In the genomic region with DNA sequence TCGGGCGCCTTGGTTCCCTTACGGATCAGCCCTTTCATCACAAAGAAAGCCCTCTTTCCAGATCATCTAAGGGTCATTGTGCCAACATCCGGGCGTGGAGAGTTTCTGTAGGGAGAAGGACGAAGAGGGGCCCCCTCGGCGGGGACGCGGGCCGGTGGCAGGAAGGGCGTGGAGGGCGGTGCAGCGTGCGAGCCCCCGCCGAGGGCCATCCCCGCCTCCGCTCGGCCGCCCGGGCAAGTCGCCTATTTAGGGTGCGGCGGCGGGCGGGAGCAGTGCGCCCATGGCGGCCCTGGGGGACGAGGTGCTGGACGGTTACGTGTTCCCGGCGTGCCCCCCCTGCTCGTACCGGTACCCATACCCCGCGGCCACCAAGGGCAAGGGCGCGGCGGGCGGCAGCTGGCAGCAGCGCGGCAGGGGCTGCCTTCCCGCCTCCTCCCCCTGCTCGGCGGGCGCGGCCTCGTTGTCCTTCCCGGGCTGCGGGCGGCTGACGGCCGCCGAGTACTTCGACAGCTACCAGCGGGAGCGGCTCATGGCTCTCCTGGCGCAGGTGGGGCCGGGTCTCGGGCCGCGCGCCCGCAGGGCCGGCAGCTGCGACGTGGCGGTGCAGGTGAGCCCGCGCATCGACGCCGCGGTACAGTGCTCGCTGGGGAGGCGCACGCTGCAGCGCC, we compare ENCODE assay signal across 9 cellular contexts. TPM values are rescaled to one million over a fixed set of nuclear protein-coding genes. Genes with fewer than 3 reads are reported as not detected.
DNase-seq lines count a peak whose midpoint lies in the region; FAIRE-seq and TF ChIP-seq lines count a peak whose summit lies in the region.
"Had no signal": no experiment of that assay in that cellular context is flagged by ENCODE, and none has a peak within 500 bp of the region (broad histone marks: within the 10 kb centered on the region; RNA-seq: fewer than 3 reads in every experiment).

A gene with protein sequence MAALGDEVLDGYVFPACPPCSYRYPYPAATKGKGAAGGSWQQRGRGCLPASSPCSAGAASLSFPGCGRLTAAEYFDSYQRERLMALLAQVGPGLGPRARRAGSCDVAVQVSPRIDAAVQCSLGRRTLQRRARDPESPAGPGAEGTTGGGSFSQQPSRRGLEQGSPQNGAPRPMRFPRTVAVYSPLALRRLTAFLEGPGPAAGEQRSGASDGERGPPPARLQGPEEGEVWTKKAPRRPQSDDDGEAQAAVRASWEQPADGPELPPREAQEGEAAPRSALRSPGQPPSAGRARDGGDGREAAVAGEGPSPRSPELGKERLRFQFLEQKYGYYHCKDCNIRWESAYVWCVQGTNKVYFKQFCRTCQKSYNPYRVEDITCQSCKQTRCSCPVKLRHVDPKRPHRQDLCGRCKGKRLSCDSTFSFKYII (plus strand): TSS at position 241 of the 668 bp plus-strand sequence. CDS start 40 bp downstream, at position 281.

- H3K9ac ChIP-seq in H1 (replicated peaks in 1 of 4; ENCODE audit: extremely low read depth in 1 of 4, low read depth in 3 of 4, low read length in 3 of 4) (no peak within 1 kb of the TSS; a peak in 2 of 7 replicates), neural cell (ENCODE audit: low read length) (no peak within 1 kb of the TSS)

- 2% methylated on average over 64 of the region's 80 CpGs; no CpG with 5 or more reads in 1 of the 2 experiments for WGBS in H1 (ENCODE audit: extremely low coverage in 1 of 2, insufficient coverage in 1 of 2, insufficient read length in 1 of 2, insufficient replicate concordance in 2 of 2, low coverage in 1 of 2, low lambda C conversion rate in 2 of 2, missing lambda C conversion rate in 1 of 2), 2 experiments

- peak within 1 kb of the TSS; percentile 92; the same call in 1 of the 2 replicates for H4K8ac ChIP-seq in H1 (ENCODE audit: extremely low read depth, insufficient read depth, low read length)

- FAIRE-seq in H1 (lab: Jason Lieb, UNC): no peak
- no peak for FAIRE-seq in GM19239 (lab: Jason Lieb, UNC)

- DNase-seq in COR-L47 (lab: John Stamatoyannopoulos, UW) (peak; percentile 11), NCI-H510A (lab: John Stamatoyannopoulos, UW) (peak; percentile 33), H1 (ENCODE audit: low read depth in 1 of 2, low spot score in 2 of 2) (no peak), MV-4-11 (lab: John Stamatoyannopoulos, UW) (no peak), GM19239 (ENCODE audit: insufficient read length, low spot score) (no peak), posterior vena cava (ENCODE audit: low spot score) (no peak), NCI-H1105 treated with DMSO at 0.1 percent for 48 hours (lab: John Stamatoyannopoulos, UW) (no peak)

- H3K4me2 ChIP-seq in H1 (ENCODE audit: insufficient read depth in 1 of 2, low read depth in 2 of 2, low read length in 2 of 2) (peak within 1 kb of the TSS; percentile 54 to 79), neural cell (ENCODE audit: low read length) (no peak within 1 kb of the TSS)

- H4K20me1 ChIP-seq in H1 (replicated peaks in 1 of 2; ENCODE audit: control insufficient read depth in 1 of 2, insufficient read depth in 2 of 2, low read length in 2 of 2) (peaks cover 0 to 1% of the 10 kb centered on the region in 2 experiments), neural cell (ENCODE audit: insufficient read depth) (no peaks in the 10 kb centered on the region)

- peaks cover 3% of the 10 kb centered on the region; the same call in 1 of the 2 replicates for H3K23me2 ChIP-seq in H1 (ENCODE audit: low read depth, low read length)

- H2AFZ ChIP-seq in H1 (ENCODE audit: low read length) (peak within 1 kb of the TSS; percentile 77; the same call in 1 of the 2 replicates), neural cell (ENCODE audit: low read depth, low read length) (no peak within 1 kb of the TSS)

- H3K79me1 ChIP-seq in H1 (ENCODE audit: low read depth, low read length): no peaks in the 10 kb centered on the region

- no peak within 1 kb of the TSS for H2BK12ac ChIP-seq in H1 (ENCODE audit: low read depth, low read length)

- TF ChIP-seq CTCF in H1 (IDR thresholded peaks at IDR 0.05; ENCODE audit: control extremely low read depth in 1 of 3, insufficient read depth in 1 of 3, low read depth in 1 of 3, low read length in 3 of 3) (no peak), neural cell (IDR thresholded peaks at IDR 0.05; ENCODE audit: poor library complexity, severe bottlenecking) (no peak)

- no peak within 1 kb of the TSS for H2BK15ac ChIP-seq in H1 (ENCODE audit: low read length)

- no peak within 1 kb of the TSS for H4K91ac ChIP-seq in H1 (replicated peaks; ENCODE audit: insufficient read length, low read length)

- H3F3A ChIP-seq in neural cell (ENCODE audit: insufficient read depth, low read length, poor library complexity, severe bottlenecking): no peaks in the 10 kb centered on the region

- H3K18ac ChIP-seq in H1 (ENCODE audit: extremely low read depth, low read length): 0 out of 2 replicates have a peak within 1 kb of the TSS, but pooled peaks have one; percentile 57

- H3K36me3 ChIP-seq in H1 (ENCODE audit: control insufficient read depth in 2 of 4, insufficient read depth in 4 of 4, low read length in 3 of 4) (peaks cover 0 to 8% (median 0%) of the 10 kb centered on the region in 4 experiments; a peak in 1 of 8 replicates), neural cell (ENCODE audit: insufficient read depth, low read length) (no peaks in the 10 kb centered on the region)

- H3K9me2 ChIP-seq in neural cell (ENCODE audit: insufficient read depth, low read length): no peaks in the 10 kb centered on the region

- H3K4me1 ChIP-seq in H1 (replicated peaks in 1 of 4; ENCODE audit: control insufficient read depth in 3 of 4, insufficient read depth in 4 of 4, low read length in 3 of 4): peaks cover 0 to 3% (median under 1%) of the 10 kb centered on the region in 4 experiments; a peak in 4 of 7 replicates

- no peak within 1 kb of the TSS for H2BK20ac ChIP-seq in H1 (ENCODE audit: low read length)

- TF ChIP-seq POLR2A in H1 (IDR thresholded peaks at IDR 0.05; ENCODE audit: control extremely low read depth in 1 of 2, low read depth in 2 of 2, low read length in 2 of 2): no peak

- no peak for TF ChIP-seq EP300 in H1 (IDR thresholded peaks at IDR 0.05; ENCODE audit: borderline replicate concordance in 1 of 2, low read depth in 2 of 2, low read length in 2 of 2)
- TF ChIP-seq EP300 in neural cell (conservative IDR thresholded peaks at IDR 0.05; ENCODE audit: poor library complexity, severe bottlenecking): no peak

- H3K4ac ChIP-seq in H1 (replicated peaks; ENCODE audit: insufficient read length, low read depth, low read length): no peak within 1 kb of the TSS

- H3K23ac ChIP-seq in H1 (ENCODE audit: insufficient read length): no peak within 1 kb of the TSS

- CTCF ChIA-PET in H1 (lab: Charles Lee; ENCODE audit: partially characterized antibody): interaction anchor here (0.7 to 1.4 kb wide), 2 partner anchors 56 to 59 kb away, joined by 3 read pairs; no protein-coding TSS in a partner anchor

- no peak within 1 kb of the TSS for H3K14ac ChIP-seq in H1 (ENCODE audit: insufficient read length)

- intact Hi-C loops in posterior vena cava (cut with DNase I): no loop called here

- H3K9me3 ChIP-seq in H1 (ENCODE audit: insufficient read depth in 2 of 2, low read depth in 1 of 2, low read length in 1 of 2): no peaks in the 10 kb centered on the region
- no peaks in the 10 kb centered on the region for H3K9me3 ChIP-seq in neural cell (ENCODE audit: low read length)

- H3K79me2 ChIP-seq in H1 (ENCODE audit: control insufficient read depth in 1 of 2, insufficient read depth in 2 of 2, low read length in 2 of 2) (no peaks in the 10 kb centered on the region), neural cell (replicated peaks; ENCODE audit: insufficient read depth, low read length) (peaks cover 31% of the 10 kb centered on the region)

- POLR2A ChIA-PET in H1 (lab: Charles Lee; ENCODE audit: partially characterized antibody): interaction anchor here (1.2 to 1.3 kb wide), 2 partner anchors 10 to 362 kb away, joined by 3 read pairs; no protein-coding TSS in a partner anchor

- H3K27ac ChIP-seq in H1 (ENCODE audit: low read depth, low read length) (no peak within 1 kb of the TSS), neural cell (ENCODE audit: low read length) (no peak within 1 kb of the TSS)

- H3K4me3 ChIP-seq in H1 (ENCODE audit: extremely low read depth in 1 of 4, insufficient read depth in 2 of 4, low read depth in 3 of 4, low read length in 4 of 4): peak within 1 kb of the TSS; percentile 22 to 72 (median 48)
- H3K4me3 ChIP-seq in neural cell (ENCODE audit: low read length): peak within 1 kb of the TSS; percentile 39

- H3K56ac ChIP-seq in H1 (replicated peaks; ENCODE audit: insufficient read length, low read depth, low read length): no peak within 1 kb of the TSS

- no peak within 1 kb of the TSS for H2BK5ac ChIP-seq in H1 (ENCODE audit: low read depth, low read length)

- no peak within 1 kb of the TSS for H4K5ac ChIP-seq in H1 (ENCODE audit: insufficient read length, low read depth, low read length)

- H3K27me3 ChIP-seq in H1 (replicated peaks in 1 of 4; ENCODE audit: control insufficient read depth in 3 of 4, extremely low read depth in 1 of 4, insufficient read depth in 3 of 4, low read length in 3 of 4) (peaks cover 18 to 49% (median 39%) of the 10 kb centered on the region in 4 experiments), neural cell (ENCODE audit: insufficient read depth, low read depth, low read length) (peaks cover 21% of the 10 kb centered on the region)

- TF ChIP-seq RAD21 in H1 (IDR thresholded peaks at IDR 0.05 in 1 of 2, conservative IDR thresholded peaks at IDR 0.05 in 1 of 2; ENCODE audit: low read depth in 2 of 2, low read length in 2 of 2) (no peak), neural cell (conservative IDR thresholded peaks at IDR 0.05) (no peak)

- no peak within 1 kb of the TSS for H2BK120ac ChIP-seq in H1 (replicated peaks; ENCODE audit: low read depth, low read length)

- no peak within 1 kb of the TSS for H2AK5ac ChIP-seq in H1 (ENCODE audit: low read depth, low read length)

TF ChIP-seq in H1, 55 proteins besides CTCF, POLR2A, EP300 and RAD21 (continues in another document):
- TF ChIP-seq RBBP5 (IDR thresholded peaks at IDR 0.05; ENCODE audit: borderline replicate concordance, low read depth, low read length) (0 out of 2 replicates have a peak, but pooled peaks have one; percentile 13), EZH2 (IDR thresholded peaks at IDR 0.05; ENCODE audit: low read depth, low read length, severe bottlenecking) (peak; percentile 70)

TF ChIP-seq in neural cell, 6 proteins besides CTCF, POLR2A, EP300 and RAD21 (continues in another document):
- no peak for TF ChIP-seq TAF1 (IDR thresholded peaks at IDR 0.05; ENCODE audit: low read depth)

RNA-seq across cellular contexts. Expression of the gene that starts here (rescaled TPM):
- total RNA-seq in H1 (2021; fragmentation: NEBNext Ultra II Directional; extraction: Animal tissue kit (Norgen Biotek cat#: 25700)): 0.36 and 0.78 TPM in 2 replicates
- polyA plus RNA-seq in H1 (2011; rRNA removed) (0.33 and 0.35 TPM in 2 replicates), neural cell (0.88 TPM in 1 of 2 replicates, not detected in the other)
- polyA plus RNA-seq in H1 (2011; cell fraction: cytosol; rRNA removed): 0.58 TPM
- polyA plus RNA-seq in H1 (2011; cell fraction: nucleus; rRNA removed): 0.88 TPM
- polyA plus RNA-seq in H1 (2012, experiment 1 of 2): 0.23 to 0.48 TPM (median 0.43 TPM) in 4 replicates
- 0.12 TPM for polyA plus RNA-seq in H1 (2012, experiment 2 of 2)
- 0.20 TPM for polyA plus RNA-seq in H1 (2013, experiment 1 of 2)
- 0.20 TPM for polyA plus RNA-seq in H1 (2013, experiment 2 of 2)
- 0.29 and 0.50 TPM in 2 replicates for polyA minus RNA-seq in H1 (2011; rRNA and poly(A)+ RNA removed)
- not detected for polyA minus RNA-seq in H1 (2011; cell fraction: cytosol; rRNA and poly(A)+ RNA removed)
- polyA minus RNA-seq in H1 (2011; cell fraction: nucleus; rRNA and poly(A)+ RNA removed): 0.70 TPM
- 1.3 and 1.7 TPM in 2 replicates for polyA minus RNA-seq in neural cell
- not detected for total RNA-seq in posterior vena cava
- total RNA-seq: glomerular endothelial cell had no signal

Comparison
In these comparisons a context has a peak if more than half of its experiments do, and no peak if none do; other contexts are left out.
1. DNase-seq: peak in COR-L47 (single experiment) and NCI-H510A (single experiment); none in H1 (0 of 2), MV-4-11 (single experiment), GM19239 (single experiment), posterior vena cava (single experiment) and NCI-H1105 treated with DMSO at 0.1 percent for 48 hours (single experiment).